8 cellular contexts compared by ENCODE assay signal in the genomic region with DNA sequence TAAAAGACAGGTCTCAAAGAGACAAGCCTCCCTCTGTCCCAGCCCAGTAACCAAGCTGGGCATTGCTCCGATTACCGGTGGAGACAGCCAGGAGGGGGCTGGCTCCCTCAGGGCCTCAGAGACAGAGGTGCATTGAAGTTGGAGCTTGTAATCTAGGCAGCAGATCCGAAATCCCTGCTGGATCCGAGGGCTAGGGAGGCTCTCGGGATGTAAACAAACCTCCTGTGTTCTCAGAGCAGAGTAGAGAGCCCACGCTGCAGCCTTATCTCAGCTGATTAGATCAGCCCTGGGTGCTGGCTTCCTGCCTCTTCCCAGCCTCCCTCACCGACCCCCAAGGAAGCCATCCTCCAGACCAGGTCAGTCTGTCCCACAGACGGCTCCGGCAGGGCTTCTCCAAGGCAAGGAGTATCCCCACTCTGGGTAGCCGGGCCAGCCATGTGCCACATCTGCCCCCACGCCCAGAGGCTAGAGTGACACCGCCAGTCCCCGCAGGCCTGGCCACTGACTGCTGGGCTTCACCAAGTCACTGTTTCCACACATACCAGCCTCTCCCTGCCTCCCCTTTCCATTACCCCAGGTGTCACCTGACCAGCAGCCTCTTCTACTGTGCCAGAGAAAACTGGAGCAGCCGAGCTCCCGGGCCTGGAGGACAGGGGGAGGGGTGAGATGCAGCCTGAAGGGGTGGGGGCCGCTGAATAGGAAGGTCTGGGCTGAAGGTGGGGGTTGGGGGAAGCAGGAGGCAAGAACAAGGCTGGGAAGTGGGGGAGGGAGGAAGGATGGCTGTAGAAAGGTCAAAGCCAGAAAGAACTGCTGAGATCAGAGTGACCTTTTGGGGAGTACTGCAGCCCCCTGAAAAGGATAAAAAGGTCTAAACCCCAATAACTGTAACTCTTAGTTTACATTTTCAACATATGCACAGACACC. TPM values are rescaled to one million over a fixed set of nuclear protein-coding genes. Genes with fewer than 3 reads are reported as not detected.
DNase-seq lines count a peak whose midpoint lies in the region; ATAC-seq, FAIRE-seq and TF ChIP-seq lines count a peak whose summit lies in the region.

No MANE protein-coding gene starts in this region.

- peak overlapping the region; percentile 92 for H2AK9ac ChIP-seq in IMR-90 (replicated peaks; ENCODE audit: low read depth, low read length, poor library complexity)

- FAIRE-seq in kidney (lab: Jason Lieb, UNC) = no peak

- peak overlapping the region; percentile 95 for H2BK120ac ChIP-seq in IMR-90 (ENCODE audit: low read depth, low read length)

- H3K9me3 ChIP-seq in IMR-90 (ENCODE audit: control insufficient read depth, insufficient read depth, low read length) = no peaks in the 10 kb centered on the region
- H3K9me3 ChIP-seq in mammary epithelial cell (replicated peaks; ENCODE audit: insufficient read depth, low read length) = no peaks in the 10 kb centered on the region
- no peaks in the 10 kb centered on the region for H3K9me3 ChIP-seq in kidney (ENCODE audit: control insufficient read depth in 1 of 2, low read length in 2 of 2)

- H3K4me2 ChIP-seq in IMR-90 (ENCODE audit: low read depth, low read length) (peak overlapping the region; percentile 87), mammary epithelial cell (ENCODE audit: insufficient read depth, low read depth, low read length) (peak overlapping the region; percentile 93)

- DNase-seq in IMR-90 (peak; percentile 74), mammary epithelial cell (peak; percentile 62), kidney (peak; percentile 91), substantia nigra (lab: John Stamatoyannopoulos, UW) (peak in 42 of 49 donors; percentile 14 to 84 (median 56)), GDM1 (lab: John Stamatoyannopoulos, UW) (no peak), natural killer cell (no peak)

- TF ChIP-seq RAD21 in IMR-90 (IDR thresholded peaks at IDR 0.05; ENCODE audit: low read length) = no peak

- H3K4me1 ChIP-seq in IMR-90 (ENCODE audit: control insufficient read depth, insufficient read depth, low read length) (peaks cover 65% of the 10 kb centered on the region), mammary epithelial cell (ENCODE audit: insufficient read depth, low read length) (peaks cover 93% of the 10 kb centered on the region), kidney (ENCODE audit: control insufficient read depth in 1 of 2, insufficient read depth in 1 of 2, low read depth in 1 of 2, low read length in 2 of 2) (peaks cover 59 to 66% of the 10 kb centered on the region in 2 donors)

- H2AFZ ChIP-seq in IMR-90 (replicated peaks; ENCODE audit: low read length, poor library complexity) (peak overlapping the region; percentile 58), mammary epithelial cell (ENCODE audit: low read depth, low read length) (no peak overlapping the region)

- H3K14ac ChIP-seq in IMR-90 (replicated peaks; ENCODE audit: low read depth, low read length) = peak overlapping the region; percentile 90

- H3K36me3 Mint-ChIP-seq in natural killer cell = no peaks in the 10 kb centered on the region

- no peaks in the 10 kb centered on the region for H3K27me3 Mint-ChIP-seq in natural killer cell (ENCODE audit: low read depth in 2 of 2)

- intact Hi-C loops in IMR-90 (cut with micrococcal nuclease) = no loop called here
- intact Hi-C loops in mammary epithelial cell (cut with micrococcal nuclease) = no loop called here
- intact Hi-C loops in kidney (cut with DNase I) = no loop called here
- intact Hi-C loops in natural killer cell (cut with micrococcal nuclease) = no loop called here

- ATAC-seq in IMR-90 (ENCODE audit: low read depth) (peak; percentile 13), HG03460 (IDR thresholded peaks at IDR 0.05; ENCODE audit: unreplicated experiment) (no peak), natural killer cell (no peak)

- H3K4ac ChIP-seq in IMR-90 (ENCODE audit: low read depth, low read length) = peak overlapping the region; percentile 99

- H2BK5ac ChIP-seq in IMR-90 (ENCODE audit: low read depth, low read length, poor library complexity, severe bottlenecking) = peak overlapping the region; percentile 93

- H4K5ac ChIP-seq in IMR-90 (ENCODE audit: low read depth, low read length) = peak overlapping the region; percentile 58

- H3K9ac ChIP-seq in IMR-90 (ENCODE audit: low read depth, low read length) (peak overlapping the region; percentile 50), mammary epithelial cell (ENCODE audit: insufficient read depth, low read length) (peak overlapping the region; percentile 99), kidney (ENCODE audit: low read length in 2 of 2) (peak overlapping the region; percentile 52 to 100)

- H3K23ac ChIP-seq in IMR-90 (ENCODE audit: low read depth, low read length) = peak overlapping the region; percentile 93

- peaks cover 18 to 94% of the 10 kb centered on the region in 2 experiments for H3K79me1 ChIP-seq in IMR-90 (ENCODE audit: low read depth in 1 of 2, low read length in 2 of 2)

- H4K20me1 ChIP-seq in IMR-90 (ENCODE audit: insufficient read depth, low read length) (peaks cover 45% of the 10 kb centered on the region), mammary epithelial cell (ENCODE audit: insufficient read depth, low read length) (no peaks in the 10 kb centered on the region)

- TF ChIP-seq CTCF in 22Rv1 (IDR thresholded peaks at IDR 0.05) (no peak), IMR-90 (conservative IDR thresholded peaks at IDR 0.05; ENCODE audit: low read depth, low read length) (no peak), mammary epithelial cell (conservative IDR thresholded peaks at IDR 0.05 in 1 of 2, IDR thresholded peaks at IDR 0.05 in 1 of 2; ENCODE audit: extremely low read depth in 1 of 2, insufficient read depth in 1 of 2, low read depth in 1 of 2, low read length in 2 of 2) (no peak), kidney (IDR thresholded peaks at IDR 0.05; ENCODE audit: borderline replicate concordance, extremely low read depth, insufficient read depth) (no peak), natural killer cell (IDR thresholded peaks at IDR 0.05) (no peak)

- H3K27me3 ChIP-seq in IMR-90 (ENCODE audit: control insufficient read depth, insufficient read depth, low read length) = no peaks in the 10 kb centered on the region
- no peaks in the 10 kb centered on the region for H3K27me3 ChIP-seq in mammary epithelial cell (ENCODE audit: insufficient read depth, low read length)

- H3K79me2 ChIP-seq in mammary epithelial cell (ENCODE audit: insufficient read depth, low read length) = peaks cover 99% of the 10 kb centered on the region

- H3K27ac ChIP-seq in 22Rv1 (peak overlapping the region; percentile 84), IMR-90 (ENCODE audit: insufficient read depth, low read length) (peak overlapping the region; percentile 92), mammary epithelial cell (ENCODE audit: insufficient read depth, low read depth, low read length) (peak overlapping the region; percentile 96), kidney (ENCODE audit: low read depth in 2 of 2, low read length in 2 of 2) (peak overlapping the region; percentile 96 to 99), substantia nigra (ENCODE audit: low read depth, low read length, poor library complexity, severe bottlenecking) (peak overlapping the region; percentile 78)

- no peaks in the 10 kb centered on the region for H3K4me1 Mint-ChIP-seq in natural killer cell

- H2BK20ac ChIP-seq in IMR-90 (ENCODE audit: low read depth, low read length) = peak overlapping the region; percentile 96

- H2BK15ac ChIP-seq in IMR-90 (ENCODE audit: low read depth, low read length) = peak overlapping the region; percentile 99; the same call in 2 of the 3 replicates

- H3K56ac ChIP-seq in IMR-90 (ENCODE audit: extremely low read depth, insufficient read depth, low read length) = peak overlapping the region; percentile 65; the same call in 1 of the 2 replicates

- CTCF ChIA-PET in IMR-90 (lab: Yijun Ruan, JAX) (interaction anchor here (2.5 kb wide), 1 partner anchor 21 kb away, joined by 8 read pairs; the partner anchor contains the start of gene SYS1), mammary epithelial cell (lab: Charles Lee; ENCODE audit: low non-redundant PET) (no interaction called here)

- peak overlapping the region; percentile 99 for H4K91ac ChIP-seq in IMR-90 (ENCODE audit: insufficient read depth, low read depth, low read length)

- H3K9me1 ChIP-seq in IMR-90 (ENCODE audit: insufficient read depth, low read length) = peaks cover 41% of the 10 kb centered on the region

- no peak overlapping the region for H3K4me3 Mint-ChIP-seq in natural killer cell

- POLR2A ChIA-PET in IMR-90 (lab: Charles Lee; ENCODE audit: unreplicated experiment) = no interaction called here

- H3K4me3 ChIP-seq in IMR-90 (ENCODE audit: insufficient read depth, low read depth, low read length) = no peak overlapping the region; the same call in 1 of the 2 replicates
- peak overlapping the region; percentile 2 to 25 (median 24) for H3K4me3 ChIP-seq in mammary epithelial cell (replicated peaks in 1 of 3; ENCODE audit: insufficient read depth in 1 of 3, low read depth in 2 of 3, low read length in 3 of 3)
- peak overlapping the region; percentile 66 to 85 for H3K4me3 ChIP-seq in kidney (ENCODE audit: low read length in 2 of 2)

- no peak overlapping the region for H3K27ac Mint-ChIP-seq in natural killer cell

- 0% methylated on average over 5 of the region's 16 CpGs; no CpG with 5 or more reads in 1 of the 2 experiments for WGBS in IMR-90 (ENCODE audit: extremely low coverage in 2 of 2, insufficient read length in 1 of 2), 2 experiments
- WGBS in mammary epithelial cell (ENCODE audit: low coverage, missing lambda C conversion rate) = 4% methylated on average over 9 of the region's 16 CpGs

- H3K36me3 ChIP-seq in IMR-90 (ENCODE audit: control insufficient read depth, insufficient read depth, low read length) (peaks cover 32% of the 10 kb centered on the region), mammary epithelial cell (ENCODE audit: insufficient read depth, low read length) (peaks cover 13% of the 10 kb centered on the region), kidney (ENCODE audit: control insufficient read depth in 1 of 2, insufficient read depth in 2 of 2, low read length in 2 of 2) (peaks cover 0 to 19% of the 10 kb centered on the region in 2 donors)

- BruUV-seq in IMR-90 (replicated peaks; lab: Mats Ljungman, UMichigan) (no TSS peak), mammary epithelial cell (replicated peaks; lab: Mats Ljungman, UMichigan) (no TSS peak)

- peak; percentile 65 for TF ChIP-seq POLR2A in IMR-90 (IDR thresholded peaks at IDR 0.05; ENCODE audit: low read depth, low read length)

- peak overlapping the region; percentile 73 to 78 for H4K8ac ChIP-seq in IMR-90 (ENCODE audit: low read depth in 2 of 2, low read length in 2 of 2)

- H3K9me3 Mint-ChIP-seq in natural killer cell = no peaks in the 10 kb centered on the region

- dilution Hi-C loops in IMR-90 (cut with HindIII; ENCODE audit: low sequenced_read_pairs, unreplicated experiment) (no loop called here), mammary epithelial cell (cut with HindIII; ENCODE audit: low sequenced_read_pairs) (no loop called here)

- H2AK5ac ChIP-seq in IMR-90 (ENCODE audit: low read depth, low read length) = peak overlapping the region; percentile 97

- peak overlapping the region; percentile 70 for H3K18ac ChIP-seq in IMR-90 (ENCODE audit: low read depth, low read length)

- in situ Hi-C loops in IMR-90 (cut with MboI; ENCODE audit: low sequenced_read_pairs) (loop anchor here (25.0 kb wide), 1 partner anchor 570 kb away; the partner anchor contains the start of gene PLTP), mammary epithelial cell (cut with MboI; ENCODE audit: low sequenced_read_pairs in 2 of 2) (no loop called here)

RNA-seq across cellular contexts. Expression of gene SDC4, which starts 6.0 kb away (rescaled TPM):
- total RNA-seq in IMR-90 (2012; rRNA removed) (265 and 275 TPM in 2 replicates), mammary epithelial cell (100 to 1,000 TPM; 276 to 550 TPM), kidney (397 TPM), natural killer cell (1 to 10 TPM in 2 of 3 donors, under 1 TPM in 1; 0.45 to 1.8 (median 1.5) TPM)
- polyA plus RNA-seq in IMR-90 (2012; rRNA removed) (181 and 203 TPM in 2 replicates), mammary epithelial cell (135 TPM), kidney (ENCODE audit: insufficient read depth, low read depth, low replicate concordance) (242 TPM)
- polyA plus RNA-seq in IMR-90 (2012; cell fraction: cytosol; rRNA removed) = 183 and 191 TPM in 2 replicates
- 58.2 and 85.3 TPM in 2 replicates for polyA plus RNA-seq in IMR-90 (2012; cell fraction: nucleus; rRNA removed; ENCODE audit: low replicate concordance)
- 326 TPM for polyA minus RNA-seq in mammary epithelial cell

RNA-seq across cellular contexts. Expression of gene SYS1, which starts 20.8 kb away (rescaled TPM):
- total RNA-seq in IMR-90 (2012; rRNA removed) = 12.9 and 16.7 TPM in 2 replicates
- 24.6 and 29.2 TPM in 2 replicates for polyA plus RNA-seq in IMR-90 (2012; rRNA removed)
- 35.1 and 52.6 TPM in 2 replicates for polyA plus RNA-seq in IMR-90 (2012; cell fraction: cytosol; rRNA removed)
- 10.9 and 29.3 TPM in 2 replicates for polyA plus RNA-seq in IMR-90 (2012; cell fraction: nucleus; rRNA removed; ENCODE audit: low replicate concordance)
- total RNA-seq in mammary epithelial cell = 10 to 100 TPM; 20.9 to 25.0 TPM
- polyA plus RNA-seq in mammary epithelial cell = 35.1 TPM
- 40.9 TPM for polyA minus RNA-seq in mammary epithelial cell
- 38.7 TPM for total RNA-seq in kidney
- polyA plus RNA-seq in kidney (ENCODE audit: insufficient read depth, low read depth, low replicate concordance) = 39.8 TPM
- total RNA-seq in natural killer cell = 10 to 100 TPM; 73.8 to 77.4 (median 74.0) TPM

RNA-seq across cellular contexts. Expression of gene MATN4, which starts 34.1 kb away (rescaled TPM):
- total RNA-seq in IMR-90 (2012; rRNA removed) (not detected in 2 replicates), mammary epithelial cell (under 1 TPM in 1 of 2 donors, not detected in 1; 0.24 TPM), kidney (0.19 TPM), natural killer cell (not detected)
- polyA plus RNA-seq in IMR-90 (2012; rRNA removed) (0.12 and 0.13 TPM in 2 replicates), mammary epithelial cell (0.06 TPM), kidney (ENCODE audit: insufficient read depth, low read depth, low replicate concordance) (0.19 TPM)
- polyA plus RNA-seq in IMR-90 (2012; cell fraction: cytosol; rRNA removed) = 0.11 and 0.16 TPM in 2 replicates
- 0.37 and 1.2 TPM in 2 replicates for polyA plus RNA-seq in IMR-90 (2012; cell fraction: nucleus; rRNA removed; ENCODE audit: low replicate concordance)
- polyA minus RNA-seq in mammary epithelial cell = not detected

RNA-seq across cellular contexts. Expression of gene RBPJL, which starts 35.6 kb away (rescaled TPM):
- not detected in 2 replicates for total RNA-seq in IMR-90 (2012; rRNA removed)
- not detected in 2 replicates for polyA plus RNA-seq in IMR-90 (2012; rRNA removed)
- not detected in 2 replicates for polyA plus RNA-seq in IMR-90 (2012; cell fraction: cytosol; rRNA removed)
- not detected in 2 replicates for polyA plus RNA-seq in IMR-90 (2012; cell fraction: nucleus; rRNA removed; ENCODE audit: low replicate concordance)
- total RNA-seq in mammary epithelial cell = not detected
- not detected for polyA plus RNA-seq in mammary epithelial cell
- polyA minus RNA-seq in mammary epithelial cell = not detected
- total RNA-seq in kidney = not detected
- not detected for polyA plus RNA-seq in kidney (ENCODE audit: insufficient read depth, low read depth, low replicate concordance)
- total RNA-seq in natural killer cell = not detected

RNA-seq across cellular contexts. Expression of gene TP53TG5, which starts 35.9 kb away (rescaled TPM):
- total RNA-seq in IMR-90 (2012; rRNA removed) (not detected in 2 replicates), mammary epithelial cell (not detected), kidney (not detected), natural killer cell (under 1 TPM in 1 of 3 donors, not detected in 2; 0.14 TPM)
- polyA plus RNA-seq in IMR-90 (2012; rRNA removed) (not detected in 2 replicates), mammary epithelial cell (not detected), kidney (ENCODE audit: insufficient read depth, low read depth, low replicate concordance) (not detected)
- polyA plus RNA-seq in IMR-90 (2012; cell fraction: cytosol; rRNA removed) = not detected in 2 replicates
- polyA plus RNA-seq in IMR-90 (2012; cell fraction: nucleus; rRNA removed; ENCODE audit: low replicate concordance) = not detected in 2 replicates
- not detected for polyA minus RNA-seq in mammary epithelial cell

Comparison
In these comparisons a context has a peak if more than half of its experiments do, and no peak if none do; other contexts are left out.
1. DNase-seq: peak in IMR-90 (single experiment), mammary epithelial cell (single experiment), kidney (single experiment) and substantia nigra (42 of 49); none in GDM1 (single experiment) and natural killer cell (single experiment).
2. RNA of gene SDC4, which starts 6.0 kb away (total RNA-seq): 276 to 550 TPM in mammary epithelial cell, 397 TPM in kidney (single experiment) and 265 to 275 TPM in IMR-90; 0.45 to 1.8 TPM in natural killer cell; every median in the first group is over 10 times any median in the second.
3. Peak in every context shown above with its lines, with median percentiles within 50 percentile points of each other: H3K27ac ChIP-seq and H3K9ac ChIP-seq.